Comparison of ENCODE assay signal across 9 cellular contexts in genomic region chr11:116731821-116732739, GRCh38. TPM values are rescaled to one million over a fixed set of nuclear protein-coding genes. Genes with fewer than 3 reads are reported as not detected.
DNase-seq lines count a peak whose midpoint lies in the region; ATAC-seq and TF ChIP-seq lines count a peak whose summit lies in the region.
"Had no signal": no experiment of that assay in that cellular context is flagged by ENCODE, and none has a peak within 500 bp of the region (broad histone marks: within the 10 kb centered on the region; RNA-seq: fewer than 3 reads in every experiment).

No MANE protein-coding gene starts in this region.

- no peaks in the 10 kb centered on the region for H3K9me3 ChIP-seq in OCI-LY3 (ENCODE audit: insufficient read depth, low read length)
- H3K9me3 ChIP-seq in iPS-18c (ENCODE audit: control insufficient read depth, insufficient read depth, low read length): no peaks in the 10 kb centered on the region
- H3K9me3 ChIP-seq in spleen: no peaks in the 10 kb centered on the region

- H3K4me2 ChIP-seq in OCI-LY3 (ENCODE audit: low read length): peak overlapping the region; percentile 39; the same call in 1 of the 2 replicates

- H3K27me3 ChIP-seq in OCI-LY3 (ENCODE audit: low read depth, low read length): no peaks in the 10 kb centered on the region
- peaks cover 0 to 14% (median 0%) of the 10 kb centered on the region in 7 donors for H3K27me3 ChIP-seq in spleen (replicated peaks in 1 of 7)

- no peaks in the 10 kb centered on the region for H4K20me1 ChIP-seq in OCI-LY3 (ENCODE audit: insufficient read depth, low read length)

- TF ChIP-seq POLR2A in spleen (IDR thresholded peaks at IDR 0.05): no peak

- intact Hi-C loops in spleen (cut with DNase I; ENCODE audit: low total_unique reads): no loop called here

- H3K4me1 ChIP-seq in OCI-LY3 (ENCODE audit: low read length) (peaks cover 15% of the 10 kb centered on the region), spleen (peaks cover 0 to 9% (median 6%) of the 10 kb centered on the region in 6 donors)

- peak; percentile 61 for DNase-seq in spleen
- no peak for DNase-seq in DMS79 treated with DMSO at 0.1 percent for 48 hours (lab: John Stamatoyannopoulos, UW)
- no peak for DNase-seq in activated CD4-positive, CD25-positive, alpha-beta regulatory T cell treated with anti-CD3 and anti-CD28 coated beads, Interleukin-2, amount 50 U/mL, for 72 hours
- DNase-seq in NCI-H69 (lab: John Stamatoyannopoulos, UW): no peak

- H2AFZ ChIP-seq in OCI-LY3 (ENCODE audit: low read depth, low read length): no peak overlapping the region

- H3K27ac ChIP-seq in OCI-LY3 (ENCODE audit: low read length) (no peak overlapping the region), spleen (no peak overlapping the region)

- H3K4me3 ChIP-seq in OCI-LY3 (ENCODE audit: low read length) (no peak overlapping the region), iPS-18c (ENCODE audit: insufficient read depth, low read depth, low read length) (peak overlapping the region; percentile 12; the same call in 1 of the 2 replicates), spleen (no peak overlapping the region)

- H3K36me3 ChIP-seq in OCI-LY3 (replicated peaks; ENCODE audit: low read depth, low read length): no peaks in the 10 kb centered on the region
- H3K36me3 ChIP-seq in spleen: no peaks in the 10 kb centered on the region

- 62 to 75% (median 68%) methylated on average over 6 to 18 of the region's 18 CpGs for WGBS in spleen, 5 donors

- H3K79me2 ChIP-seq in OCI-LY3 (ENCODE audit: low read length): no peaks in the 10 kb centered on the region

- peak; percentile 8 for ATAC-seq in GM21515 (IDR thresholded peaks at IDR 0.05; ENCODE audit: unreplicated experiment)

- TF ChIP-seq CTCF in OCI-LY3 (IDR thresholded peaks at IDR 0.05; ENCODE audit: low read depth, low read length): no peak
- TF ChIP-seq CTCF in spleen (IDR thresholded peaks at IDR 0.05 in 8 of 11, conservative IDR thresholded peaks at IDR 0.05 in 3 of 11): no peak

- no peak overlapping the region for H3K9ac ChIP-seq in OCI-LY3 (ENCODE audit: low read length)

RNA-seq across cellular contexts. Expression of gene BUD13, which starts 40.7 kb away (rescaled TPM):
- 10 to 100 TPM; 15.5 to 19.7 (median 16.3) TPM for total RNA-seq in spleen
- polyA plus RNA-seq in spleen: 10 to 100 TPM; 12.3 to 20.3 (median 16.4) TPM

RNA-seq across cellular contexts. Expression of gene ZPR1, which starts 55.7 kb away (rescaled TPM):
- total RNA-seq in spleen: 10 to 100 TPM; 20.5 to 47.6 (median 34.4) TPM
- 10 to 100 TPM; 16.2 to 24.0 (median 19.1) TPM for polyA plus RNA-seq in spleen

RNA-seq across cellular contexts. Expression of gene APOA5, which starts 59.6 kb away (rescaled TPM):
- total RNA-seq in spleen: not detected
- polyA plus RNA-seq in spleen: not detected
- total RNA-seq: activated naive CD4-positive, alpha-beta T cell treated with anti-CD3 and anti-CD28 coated beads, Interleukin-2, amount 50 U/mL, for 72 hours had no signal
- polyA plus RNA-seq: immature natural killer cell had no signal
